In genomic region chr17:79794659-79795511, GRCh38 we compare ENCODE assay signal across 1 cellular context.
A peak's percentile ranks its signal among the peaks of the same experiment; 100 is the strongest.
TF ChIP-seq lines count a peak whose summit lies in the region.

No MANE protein-coding gene starts in this region.

TF ChIP-seq in K562, 482 proteins besides CTCF, POLR2A, EP300 and RAD21:
- TF ChIP-seq RBFOX2 (IDR thresholded peaks at IDR 0.05; ENCODE audit: low read depth, low read length), result peak; percentile 54
- TF ChIP-seq CTCFL (IDR thresholded peaks at IDR 0.05; ENCODE audit: borderline replicate concordance, insufficient read depth, low read depth, low read length, poor library complexity, severe bottlenecking), result no peak
- TF ChIP-seq RAD51 (IDR thresholded peaks at IDR 0.05; ENCODE audit: borderline replicate concordance, low read depth), result no peak
- no peak for TF ChIP-seq ZFX (CRISPR knock-in tag; IDR thresholded peaks at IDR 0.05)
- TF ChIP-seq ZNF740 (CRISPR knock-in tag; IDR thresholded peaks at IDR 0.05), result no peak
- 0 out of 4 replicates have a peak, but pooled peaks of 1 of the 2 experiments have one; percentile 25 for TF ChIP-seq ZNF740 (tag; IDR thresholded peaks at IDR 0.05)
- no peak for TF ChIP-seq NONO (IDR thresholded peaks at IDR 0.05; ENCODE audit: low read depth in 2 of 2, low read length in 1 of 2)
- 0 out of 2 replicates have a peak, but pooled peaks have one; percentile 39 for TF ChIP-seq POLR2G (IDR thresholded peaks at IDR 0.05; ENCODE audit: low read depth, low read length)
- TF ChIP-seq SRSF7 (optimal IDR thresholded peaks at IDR 0.05; ENCODE audit: low read depth, low read length), result no peak
